8 cellular contexts compared by ENCODE assay signal in genomic region chr10:102230861-102231356, GRCh38. TPM values are rescaled to one million over a fixed set of nuclear protein-coding genes. Genes with fewer than 3 reads are reported as not detected.
DNase-seq lines count a peak whose midpoint lies in the region; ATAC-seq, FAIRE-seq and TF ChIP-seq lines count a peak whose summit lies in the region.

No MANE protein-coding gene starts in this region.

- intact Hi-C loops in mammary epithelial cell (cut with micrococcal nuclease): loop anchor here (1.0 kb wide), 2 partner anchors 116 to 121 kb away; no protein-coding TSS in a partner anchor
- intact Hi-C loops in HepG2 (cut with micrococcal nuclease; ENCODE audit: unreplicated experiment): loop anchor here (1.0 to 2.0 kb wide), 2 partner anchors 116 to 168 kb away; no protein-coding TSS in a partner anchor

- no TSS peak for BruUV-seq in mammary epithelial cell (replicated peaks; lab: Mats Ljungman, UMichigan)
- BruUV-seq in HepG2 (replicated peaks; lab: Mats Ljungman, UMichigan): no TSS peak

- TF ChIP-seq RAD21 in HepG2 (CRISPR knock-in tag; IDR thresholded peaks at IDR 0.05): no peak

- H2AFZ ChIP-seq in mammary epithelial cell (ENCODE audit: low read depth, low read length) (peak overlapping the region; percentile 79), HepG2 (ENCODE audit: low read length) (no peak overlapping the region)

- WGBS in mammary epithelial cell (ENCODE audit: low coverage, missing lambda C conversion rate): 40% methylated on average over 1 of the region's 52 CpGs
- 2% methylated on average over 16 of the region's 52 CpGs for WGBS in HepG2 (ENCODE audit: low lambda C conversion rate)

- no peaks in the 10 kb centered on the region for H3K9me3 ChIP-seq in mammary epithelial cell (replicated peaks; ENCODE audit: insufficient read depth, low read length)
- no peaks in the 10 kb centered on the region for H3K9me3 ChIP-seq in HepG2 (ENCODE audit: low read length)
- no peaks in the 10 kb centered on the region for H3K9me3 ChIP-seq in SJCRH30 (replicated peaks)

- dilution Hi-C loops in mammary epithelial cell (cut with HindIII; ENCODE audit: low sequenced_read_pairs): no loop called here

- peaks cover 37% of the 10 kb centered on the region for H3K4me1 ChIP-seq in mammary epithelial cell (ENCODE audit: insufficient read depth, low read length)
- peaks cover 50% of the 10 kb centered on the region for H3K4me1 ChIP-seq in HepG2 (ENCODE audit: insufficient read depth, low read length)
- H3K4me1 ChIP-seq in SJCRH30: peaks cover 25% of the 10 kb centered on the region

- no peak for TF ChIP-seq POLR2A in HepG2 (IDR thresholded peaks at IDR 0.05; ENCODE audit: insufficient read depth in 1 of 2, low read depth in 2 of 2, low read length in 2 of 2)

- peak in 1 of 2 donors; percentile 49 for TF ChIP-seq CTCF in mammary epithelial cell (conservative IDR thresholded peaks at IDR 0.05 in 1 of 2, IDR thresholded peaks at IDR 0.05 in 1 of 2; ENCODE audit: extremely low read depth in 1 of 2, insufficient read depth in 1 of 2, low read depth in 1 of 2, low read length in 2 of 2)
- peak; percentile 57 for TF ChIP-seq CTCF in HepG2 (CRISPR knock-in tag; IDR thresholded peaks at IDR 0.05)

- H3K79me2 ChIP-seq in mammary epithelial cell (ENCODE audit: insufficient read depth, low read length): no peaks in the 10 kb centered on the region
- H3K79me2 ChIP-seq in HepG2 (ENCODE audit: insufficient read depth, low read length): no peaks in the 10 kb centered on the region

- H3K36me3 ChIP-seq in mammary epithelial cell (ENCODE audit: insufficient read depth, low read length): no peaks in the 10 kb centered on the region
- no peaks in the 10 kb centered on the region for H3K36me3 ChIP-seq in HepG2 (replicated peaks in 1 of 2; ENCODE audit: control insufficient read depth in 1 of 2, insufficient read depth in 2 of 2, low read length in 2 of 2)
- peaks cover 75% of the 10 kb centered on the region for H3K36me3 ChIP-seq in SJCRH30

- H3K4me3 ChIP-seq in mammary epithelial cell (replicated peaks in 1 of 3; ENCODE audit: insufficient read depth in 1 of 3, low read depth in 2 of 3, low read length in 3 of 3): peak overlapping the region; percentile 13 to 51 (median 48)
- H3K4me3 ChIP-seq in HepG2 (replicated peaks in 1 of 3; ENCODE audit: insufficient read depth in 1 of 3, low read depth in 2 of 3, low read length in 3 of 3): peak overlapping the region; percentile 39 to 72 (median 65); a peak in 5 of 6 replicates
- H3K4me3 ChIP-seq in SJCRH30: no peak overlapping the region

- POLR2A ChIA-PET in HepG2 (lab: Yijun Ruan, JAX): interaction anchor here (0.7 to 2.1 kb wide), 5 partner anchors 16 to 191 kb away, joined by 3 to 6 read pairs (median 3); partner anchors contain the start of gene FBXL15

- H3K27ac ChIP-seq in mammary epithelial cell (ENCODE audit: insufficient read depth, low read depth, low read length) (no peak overlapping the region), HepG2 (ENCODE audit: extremely low read length, insufficient read depth, low read length) (no peak overlapping the region), SJCRH30 (no peak overlapping the region)

- ATAC-seq in HepG2: peak; percentile 6
- no peak for ATAC-seq in GM18511 (IDR thresholded peaks at IDR 0.05; ENCODE audit: unreplicated experiment)

- in situ Hi-C loops in mammary epithelial cell (cut with MboI; ENCODE audit: low sequenced_read_pairs in 2 of 2): loop anchor here in 1 of 2 donors (25.0 kb wide), 1 partner anchor 356 kb away; no protein-coding TSS in a partner anchor
- in situ Hi-C loops in HepG2 (cut with HindIII; ENCODE audit: extremely low pct_ligation_motif_present, low pct_unique_long_range_greater_than_20kb): no loop called here

- TF ChIP-seq EP300 in HepG2 (IDR thresholded peaks at IDR 0.05; ENCODE audit: low read depth in 2 of 2, low read length in 2 of 2) (no peak), HepG2 (CRISPR knock-in tag; IDR thresholded peaks at IDR 0.05; ENCODE audit: borderline replicate concordance) (no peak)

- no peaks in the 10 kb centered on the region for H3K27me3 ChIP-seq in mammary epithelial cell (ENCODE audit: insufficient read depth, low read length)
- peaks cover 1 to 50% of the 10 kb centered on the region in 2 experiments; a peak in 4 of 5 replicates for H3K27me3 ChIP-seq in HepG2 (ENCODE audit: control insufficient read depth in 1 of 2, insufficient read depth in 2 of 2, low read length in 2 of 2)
- H3K27me3 ChIP-seq in SJCRH30: no peaks in the 10 kb centered on the region

- H4K20me1 ChIP-seq in mammary epithelial cell (ENCODE audit: insufficient read depth, low read length): no peaks in the 10 kb centered on the region
- H4K20me1 ChIP-seq in HepG2 (ENCODE audit: insufficient read depth, low read length): no peaks in the 10 kb centered on the region

- H3K9ac ChIP-seq in mammary epithelial cell (ENCODE audit: insufficient read depth, low read length) (no peak overlapping the region), HepG2 (ENCODE audit: insufficient read depth, low read depth, low read length) (no peak overlapping the region)

- peak; percentile 11 to 64 (median 63) for DNase-seq in NCI-H1417 (lab: John Stamatoyannopoulos, UW)
- no peak for DNase-seq in NCI-H1417 treated with DMSO at 0.1 percent for 48 hours (lab: John Stamatoyannopoulos, UW)
- DNase-seq in T-helper 1 cell: peak in 3 of 5 donors; percentile 41 to 53 (median 44)
- DNase-seq in mammary epithelial cell: no peak
- no peak for DNase-seq in HepG2 (ENCODE audit: low spot score)
- DNase-seq in stimulated activated CD8-positive, alpha-beta memory T cell treated with anti-CD3 and anti-CD28 coated beads, Interleukin-4, amount 100 ng/mL, for 48 hours: peak; percentile 70
- no peak for DNase-seq in SJCRH30

- peak overlapping the region; percentile 91 for H3K4me2 ChIP-seq in mammary epithelial cell (ENCODE audit: insufficient read depth, low read depth, low read length)
- peak overlapping the region; percentile 96 for H3K4me2 ChIP-seq in HepG2 (ENCODE audit: low read depth, low read length)

- CTCF ChIA-PET in mammary epithelial cell (lab: Charles Lee; ENCODE audit: low non-redundant PET): interaction anchor here (0.6 to 2.4 kb wide), 5 partner anchors 38 to 220 kb away, joined by 3 to 23 read pairs (median 7); partner anchors contain the start of gene C10orf95
- CTCF ChIA-PET in HepG2 (lab: Yijun Ruan, JAX; ENCODE audit: low intra/inter-chr PET ratio, low total read pairs): interaction anchor here (1.4 to 4.7 kb wide), 4 partner anchors 116 to 353 kb away, joined by 4 to 34 read pairs (median 20); no protein-coding TSS in a partner anchor

- FAIRE-seq in HepG2 (lab: Jason Lieb, UNC): no peak

RNA-seq across cellular contexts. Expression of gene ELOVL3, which starts 4.8 kb away (rescaled TPM):
- total RNA-seq in mammary epithelial cell: under 1 TPM; 0.17 to 0.45 TPM
- 1.2 TPM for polyA plus RNA-seq in mammary epithelial cell
- 15.7 TPM for polyA minus RNA-seq in mammary epithelial cell
- 0.24 and 0.69 TPM in 2 replicates for total RNA-seq in HepG2 (2016; rRNA removed; fragmentation: Illumina TruSeq; extraction: Trizol)
- total RNA-seq in HepG2 (2016; cell fraction: cytosol; rRNA removed; fragmentation: Illumina TruSeq; extraction: Trizol; ENCODE audit: low read depth): 0.18 and 0.20 TPM in 2 replicates
- total RNA-seq in HepG2 (2016; cell fraction: insoluble cytoplasmic fraction; rRNA removed; fragmentation: Illumina TruSeq; extraction: Trizol): 0.40 and 0.52 TPM in 2 replicates
- 0.17 and 0.25 TPM in 2 replicates for total RNA-seq in HepG2 (2016; cell fraction: membrane; rRNA removed; fragmentation: Illumina TruSeq; extraction: Trizol)
- 0.28 and 0.37 TPM in 2 replicates for total RNA-seq in HepG2 (2016; cell fraction: nucleus; rRNA removed; fragmentation: Illumina TruSeq; extraction: Trizol)
- polyA plus RNA-seq in HepG2 (2011; rRNA removed): 0.58 and 0.76 TPM in 2 replicates
- 0.56 and 0.68 TPM in 2 replicates for polyA plus RNA-seq in HepG2 (2011; cell fraction: cytosol; rRNA removed)
- polyA plus RNA-seq in HepG2 (2011; cell fraction: nucleus; rRNA removed): 0.47 TPM in 1 of 2 replicates, not detected in the other
- 0.23 and 0.27 TPM in 2 replicates for polyA plus RNA-seq in HepG2 (2012)
- polyA plus RNA-seq in HepG2 (2016; cell fraction: cytosol; fragmentation: Illumina TruSeq; extraction: Trizol; ENCODE audit: low read depth): 0.12 TPM in 1 of 2 replicates, not detected in the other
- polyA plus RNA-seq in HepG2 (2016; cell fraction: insoluble cytoplasmic fraction; fragmentation: Illumina TruSeq; extraction: Trizol; ENCODE audit: low read depth): 0.24 and 0.34 TPM in 2 replicates
- polyA plus RNA-seq in HepG2 (2016; cell fraction: membrane; fragmentation: Illumina TruSeq; extraction: Trizol; ENCODE audit: low read depth): 0.31 TPM in 1 of 2 replicates, not detected in the other
- polyA plus RNA-seq in HepG2 (2016; cell fraction: nucleus; fragmentation: Illumina TruSeq; extraction: Trizol; ENCODE audit: insufficient read depth, low read depth): 0.35 and 0.46 TPM in 2 replicates
- 0.24 TPM in 1 of 2 replicates, not detected in the other for polyA minus RNA-seq in HepG2 (2011; rRNA and poly(A)+ RNA removed; ENCODE audit: low replicate concordance)
- polyA minus RNA-seq in HepG2 (2011; cell fraction: cytosol; rRNA and poly(A)+ RNA removed): not detected in 2 replicates
- not detected in 2 replicates for polyA minus RNA-seq in HepG2 (2011; cell fraction: nucleus; rRNA and poly(A)+ RNA removed)
- 0.42 and 0.53 TPM in 2 replicates for total RNA-seq in SJCRH30 (2014; rRNA removed; shearing (Covaris generic))

RNA-seq across cellular contexts. Expression of gene PITX3, which starts 10.4 kb away (rescaled TPM):
- total RNA-seq in mammary epithelial cell (not detected), HepG2 (2016; rRNA removed; fragmentation: Illumina TruSeq; extraction: Trizol) (not detected in 2 replicates)
- polyA plus RNA-seq in mammary epithelial cell (not detected), HepG2 (2011; rRNA removed) (not detected in 2 replicates)
- polyA minus RNA-seq in mammary epithelial cell: not detected
- total RNA-seq in HepG2 (2016; cell fraction: cytosol; rRNA removed; fragmentation: Illumina TruSeq; extraction: Trizol; ENCODE audit: low read depth): not detected in 2 replicates
- total RNA-seq in HepG2 (2016; cell fraction: insoluble cytoplasmic fraction; rRNA removed; fragmentation: Illumina TruSeq; extraction: Trizol): not detected in 2 replicates
- 0.14 TPM in 1 of 2 replicates, not detected in the other for total RNA-seq in HepG2 (2016; cell fraction: membrane; rRNA removed; fragmentation: Illumina TruSeq; extraction: Trizol)
- total RNA-seq in HepG2 (2016; cell fraction: nucleus; rRNA removed; fragmentation: Illumina TruSeq; extraction: Trizol): not detected in 2 replicates
- polyA plus RNA-seq in HepG2 (2011; cell fraction: cytosol; rRNA removed): 0.05 TPM in 1 of 2 replicates, not detected in the other
- polyA plus RNA-seq in HepG2 (2011; cell fraction: nucleus; rRNA removed): 0.11 TPM in 1 of 2 replicates, not detected in the other
- not detected in 2 replicates for polyA plus RNA-seq in HepG2 (2012)
- polyA plus RNA-seq in HepG2 (2016; cell fraction: cytosol; fragmentation: Illumina TruSeq; extraction: Trizol; ENCODE audit: low read depth): 0.11 and 0.28 TPM in 2 replicates
- not detected in 2 replicates for polyA plus RNA-seq in HepG2 (2016; cell fraction: insoluble cytoplasmic fraction; fragmentation: Illumina TruSeq; extraction: Trizol; ENCODE audit: low read depth)
- 0.12 TPM in 1 of 2 replicates, not detected in the other for polyA plus RNA-seq in HepG2 (2016; cell fraction: membrane; fragmentation: Illumina TruSeq; extraction: Trizol; ENCODE audit: low read depth)
- polyA plus RNA-seq in HepG2 (2016; cell fraction: nucleus; fragmentation: Illumina TruSeq; extraction: Trizol; ENCODE audit: insufficient read depth, low read depth): not detected in 2 replicates
- not detected in 2 replicates for polyA minus RNA-seq in HepG2 (2011; rRNA and poly(A)+ RNA removed; ENCODE audit: low replicate concordance)
- not detected in 2 replicates for polyA minus RNA-seq in HepG2 (2011; cell fraction: cytosol; rRNA and poly(A)+ RNA removed)
- not detected in 2 replicates for polyA minus RNA-seq in HepG2 (2011; cell fraction: nucleus; rRNA and poly(A)+ RNA removed)
- 105 and 111 TPM in 2 replicates for total RNA-seq in SJCRH30 (2014; rRNA removed; shearing (Covaris generic))

RNA-seq across cellular contexts. Expression of gene GBF1, which starts 14.4 kb away (rescaled TPM):
- total RNA-seq in mammary epithelial cell (10 to 100 TPM; 37.8 to 49.4 TPM), HepG2 (2016; rRNA removed; fragmentation: Illumina TruSeq; extraction: Trizol) (21.9 and 28.7 TPM in 2 replicates)
- polyA plus RNA-seq in mammary epithelial cell (24.0 TPM), HepG2 (2011; rRNA removed) (17.1 and 17.6 TPM in 2 replicates)
- 99.3 TPM for polyA minus RNA-seq in mammary epithelial cell
- 3.2 and 4.2 TPM in 2 replicates for total RNA-seq in HepG2 (2016; cell fraction: cytosol; rRNA removed; fragmentation: Illumina TruSeq; extraction: Trizol; ENCODE audit: low read depth)
- total RNA-seq in HepG2 (2016; cell fraction: insoluble cytoplasmic fraction; rRNA removed; fragmentation: Illumina TruSeq; extraction: Trizol): 22.3 and 26.2 TPM in 2 replicates
- total RNA-seq in HepG2 (2016; cell fraction: membrane; rRNA removed; fragmentation: Illumina TruSeq; extraction: Trizol): 7.6 and 8.1 TPM in 2 replicates
- total RNA-seq in HepG2 (2016; cell fraction: nucleus; rRNA removed; fragmentation: Illumina TruSeq; extraction: Trizol): 23.7 and 28.1 TPM in 2 replicates
- polyA plus RNA-seq in HepG2 (2011; cell fraction: cytosol; rRNA removed): 6.6 and 6.8 TPM in 2 replicates
- polyA plus RNA-seq in HepG2 (2011; cell fraction: nucleus; rRNA removed): 33.9 and 34.6 TPM in 2 replicates
- polyA plus RNA-seq in HepG2 (2012): 17.5 and 19.2 TPM in 2 replicates
- 1.1 and 1.4 TPM in 2 replicates for polyA plus RNA-seq in HepG2 (2016; cell fraction: cytosol; fragmentation: Illumina TruSeq; extraction: Trizol; ENCODE audit: low read depth)
- polyA plus RNA-seq in HepG2 (2016; cell fraction: insoluble cytoplasmic fraction; fragmentation: Illumina TruSeq; extraction: Trizol; ENCODE audit: low read depth): 13.0 and 19.5 TPM in 2 replicates
- 2.5 and 3.3 TPM in 2 replicates for polyA plus RNA-seq in HepG2 (2016; cell fraction: membrane; fragmentation: Illumina TruSeq; extraction: Trizol; ENCODE audit: low read depth)
- polyA plus RNA-seq in HepG2 (2016; cell fraction: nucleus; fragmentation: Illumina TruSeq; extraction: Trizol; ENCODE audit: insufficient read depth, low read depth): 34.6 and 42.2 TPM in 2 replicates
- polyA minus RNA-seq in HepG2 (2011; rRNA and poly(A)+ RNA removed; ENCODE audit: low replicate concordance): 41.9 and 48.3 TPM in 2 replicates
- polyA minus RNA-seq in HepG2 (2011; cell fraction: cytosol; rRNA and poly(A)+ RNA removed): 21.2 and 23.7 TPM in 2 replicates
- 31.8 and 43.1 TPM in 2 replicates for polyA minus RNA-seq in HepG2 (2011; cell fraction: nucleus; rRNA and poly(A)+ RNA removed)
- total RNA-seq in SJCRH30 (2014; rRNA removed; shearing (Covaris generic)): 124 and 131 TPM in 2 replicates

Comparison
In these comparisons a context has a peak if more than half of its experiments do, and no peak if none do; other contexts are left out.
1. DNase-seq: peak in NCI-H1417 (3 of 3), T-helper 1 cell (3 of 5) and stimulated activated CD8-positive, alpha-beta memory T cell treated with anti-CD3 and anti-CD28 coated beads, Interleukin-4, amount 100 ng/mL, for 48 hours (single experiment); none in NCI-H1417 treated with DMSO at 0.1 percent for 48 hours (single experiment), mammary epithelial cell (single experiment), HepG2 (single experiment) and SJCRH30 (0 of 2).
2. RNA of gene PITX3, which starts 10.4 kb away (total RNA-seq): 105 to 111 TPM in SJCRH30; not detected in mammary epithelial cell and 0.14 TPM in HepG2; every median in the first group is over 10 times any median in the second.